In genomic region chr10:71977614-71977903, GRCh38 we compare ENCODE assay signal across 3 cellular contexts. TPM values are rescaled to one million over a fixed set of nuclear protein-coding genes. Genes with fewer than 3 reads are reported as not detected.
"Had no signal": no experiment of that assay in that cellular context is flagged by ENCODE, and none has a peak within 500 bp of the region (broad histone marks: within the 10 kb centered on the region; RNA-seq: fewer than 3 reads in every experiment).

No MANE protein-coding gene starts in this region.

RNA-seq across cellular contexts. Expression of gene CHST3, which starts 13.4 kb away (rescaled TPM):
- total RNA-seq: activated naive CD8-positive, alpha-beta T cell treated with anti-CD3 and anti-CD28 coated beads, Interleukin-2, amount 10 ng/mL, durations not matched to agents 7 days and 5 days; naive thymus-derived CD8-positive, alpha-beta T cell had no signal
- polyA plus RNA-seq: immature natural killer cell; naive thymus-derived CD8-positive, alpha-beta T cell had no signal
